Comparison of ENCODE assay signal across 14 cellular contexts in genomic region chr5:150289551-150290390, GRCh38. TPM values are rescaled to one million over a fixed set of nuclear protein-coding genes. Genes with fewer than 3 reads are reported as not detected.
DNase-seq lines count a peak whose midpoint lies in the region; ATAC-seq, FAIRE-seq and TF ChIP-seq lines count a peak whose summit lies in the region.
"Had no signal": no experiment of that assay in that cellular context is flagged by ENCODE, and none has a peak within 500 bp of the region (broad histone marks: within the 10 kb centered on the region; RNA-seq: fewer than 3 reads in every experiment).

TSS of gene CAMK2A (minus strand) at chr5:150289773. CDS start at chr5:150289625, 148 bp downstream.

- ATAC-seq in GM19035 (IDR thresholded peaks at IDR 0.05; ENCODE audit: unreplicated experiment) (no peak), GM18873 (IDR thresholded peaks at IDR 0.05; ENCODE audit: low FRiP score, unreplicated experiment) (no peak)
- ATAC-seq: effector memory CD8-positive, alpha-beta T cell; sciatic nerve; T-cell had no signal

- peaks cover 8% of the 10 kb centered on the region for H3K27me3 Mint-ChIP-seq in neural progenitor cell (ENCODE audit: insufficient read depth, low read depth)
- H3K27me3 Mint-ChIP-seq: activated naive CD8-positive, alpha-beta T cell treated with anti-CD3 and anti-CD28 coated beads for 36 hours had no signal

- no peaks in the 10 kb centered on the region for H3K36me3 ChIP-seq in neural progenitor cell
- H3K36me3 ChIP-seq in testis (ENCODE audit: low read depth, missing control alignments): no peaks in the 10 kb centered on the region
- H3K36me3 ChIP-seq: thoracic aorta had no signal

- no peaks in the 10 kb centered on the region for H3K9me3 Mint-ChIP-seq in neural progenitor cell
- H3K9me3 Mint-ChIP-seq: activated naive CD8-positive, alpha-beta T cell treated with anti-CD3 and anti-CD28 coated beads for 36 hours; effector memory CD8-positive, alpha-beta T cell; T-cell had no signal

- FAIRE-seq in frontal cortex (lab: Jason Lieb, UNC): no peak

- peaks cover 70% of the 10 kb centered on the region for H3K4me1 Mint-ChIP-seq in neural progenitor cell
- H3K4me1 Mint-ChIP-seq: activated naive CD8-positive, alpha-beta T cell treated with anti-CD3 and anti-CD28 coated beads for 36 hours; T-cell had no signal

- H3K27ac ChIP-seq in neural progenitor cell (no peak within 1 kb of the TSS), testis (no peak within 1 kb of the TSS)
- H3K27ac ChIP-seq: thoracic aorta had no signal

- H3K27ac Mint-ChIP-seq in neural progenitor cell: peak within 1 kb of the TSS; percentile 41
- H3K27ac Mint-ChIP-seq: activated naive CD8-positive, alpha-beta T cell treated with anti-CD3 and anti-CD28 coated beads for 36 hours; effector memory CD8-positive, alpha-beta T cell; T-cell had no signal

- DNase-seq in DMS53 (lab: John Stamatoyannopoulos, UW) (peak; percentile 90), DMS53 treated with DMSO at 0.1 percent for 48 hours (lab: John Stamatoyannopoulos, UW; ENCODE audit: unreplicated experiment) (no peak), NCI-H2227 treated with DMSO at 0.1 percent for 48 hours (lab: John Stamatoyannopoulos, UW) (peak; percentile 44), frontal cortex (ENCODE audit: low spot score in 2 of 2) (no peak), neural progenitor cell (ENCODE audit: low spot score) (peak; percentile 81), testis (no peak)
- DNase-seq: activated naive CD8-positive, alpha-beta T cell treated with anti-CD3 and anti-CD28 coated beads for 36 hours; effector memory CD8-positive, alpha-beta T cell; Karpas-422; T-cell had no signal

- H3K9ac ChIP-seq in neural progenitor cell: no peak within 1 kb of the TSS

- H3K27me3 ChIP-seq in neural progenitor cell (no peaks in the 10 kb centered on the region), testis (no peaks in the 10 kb centered on the region)

- peak within 1 kb of the TSS; percentile 73 for H3K4me3 Mint-ChIP-seq in neural progenitor cell
- H3K4me3 Mint-ChIP-seq: activated naive CD8-positive, alpha-beta T cell treated with anti-CD3 and anti-CD28 coated beads for 36 hours; effector memory CD8-positive, alpha-beta T cell; T-cell had no signal

- H3K4me2 ChIP-seq in neural progenitor cell: no peak within 1 kb of the TSS

- no peaks in the 10 kb centered on the region for H3K9me3 ChIP-seq in neural progenitor cell (ENCODE audit: low read depth)
- no peaks in the 10 kb centered on the region for H3K9me3 ChIP-seq in testis
- H3K9me3 ChIP-seq: thoracic aorta had no signal

- TF ChIP-seq CTCF in neural progenitor cell (IDR thresholded peaks at IDR 0.05) (no peak), testis (IDR thresholded peaks at IDR 0.05) (no peak)

- no peaks in the 10 kb centered on the region for H3K36me3 Mint-ChIP-seq in neural progenitor cell
- H3K36me3 Mint-ChIP-seq: activated naive CD8-positive, alpha-beta T cell treated with anti-CD3 and anti-CD28 coated beads for 36 hours; T-cell had no signal

- no peaks in the 10 kb centered on the region for H3K79me2 ChIP-seq in neural progenitor cell (ENCODE audit: low read depth)

- WGBS in testis, 2 donors: 71 to 75% methylated on average over 18 to 26 of the region's 26 CpGs

- no peaks in the 10 kb centered on the region for H3F3A ChIP-seq in neural progenitor cell (ENCODE audit: low read depth)

- no peaks in the 10 kb centered on the region for H4K20me1 ChIP-seq in neural progenitor cell (ENCODE audit: low read depth)

- H2AFZ ChIP-seq in neural progenitor cell (replicated peaks): no peak within 1 kb of the TSS

- H3K4me3 ChIP-seq in neural progenitor cell (no peak within 1 kb of the TSS), testis (no peak within 1 kb of the TSS)
- H3K4me3 ChIP-seq: thoracic aorta had no signal

- intact Hi-C loops in testis (cut with DNase I; ENCODE audit: low total_unique reads): no loop called here

- no peak for TF ChIP-seq POLR2A in testis (IDR thresholded peaks at IDR 0.05)

- H3K4me1 ChIP-seq in neural progenitor cell (peaks cover 16% of the 10 kb centered on the region), testis (no peaks in the 10 kb centered on the region)

RNA-seq across cellular contexts. Expression of gene CAMK2A, which starts in this region (rescaled TPM):
- total RNA-seq in frontal cortex (16.7 TPM), neural progenitor cell (ENCODE audit: low replicate concordance) (0.09 and 0.28 TPM in 2 replicates), testis (under 1 TPM; 0.24 to 0.25 TPM)
- 0.70 TPM for polyA plus RNA-seq in testis (ENCODE audit: insufficient read depth, low read depth, low replicate concordance)
- total RNA-seq: activated naive CD8-positive, alpha-beta T cell treated with anti-CD3 and anti-CD28 coated beads for 36 hours; T-cell had no signal

Comparison
In these comparisons a context has a peak if more than half of its experiments do, and no peak if none do; other contexts are left out.
1. RNA of gene CAMK2A (total RNA-seq): 16.7 TPM in frontal cortex (single experiment); 0.24 to 0.25 TPM in testis and 0.09 to 0.28 TPM in neural progenitor cell; every median in the first group is over 10 times any median in the second.
2. DNase-seq: peak in DMS53 (single experiment) and NCI-H2227 treated with DMSO at 0.1 percent for 48 hours (single experiment); none in DMS53 treated with DMSO at 0.1 percent for 48 hours (single experiment), frontal cortex (0 of 2) and testis (single experiment).
3. Peak in DNase-seq in neural progenitor cell; RNA of the gene not detected or under 1 TPM.